ENCODE assay signal across 10 cellular contexts in genomic region chr20:37543828-37544227, GRCh38. TPM values are rescaled to one million over a fixed set of nuclear protein-coding genes. Genes with fewer than 3 reads are reported as not detected.
A peak's percentile ranks its signal among the peaks of the same experiment; 100 is the strongest.
DNase-seq lines count a peak whose midpoint lies in the region; ATAC-seq, FAIRE-seq and TF ChIP-seq lines count a peak whose summit lies in the region.
"Had no signal": no experiment of that assay in that cellular context is flagged by ENCODE, and none has a peak within 500 bp of the region (broad histone marks: within the 10 kb centered on the region; RNA-seq: fewer than 3 reads in every experiment).

No MANE protein-coding gene starts in this region.

- no peak overlapping the region for H3K4me3 Mint-ChIP-seq in glutamatergic neuron (ENCODE audit: unreplicated experiment)

- no peaks in the 10 kb centered on the region for H3K27me3 ChIP-seq in BJ (ENCODE audit: control insufficient read depth, insufficient read depth, low read length)

- peaks cover 14% of the 10 kb centered on the region for H3K4me1 Mint-ChIP-seq in glutamatergic neuron (ENCODE audit: low read depth, unreplicated experiment)

- peak overlapping the region; percentile 6 for H3K27ac Mint-ChIP-seq in glutamatergic neuron (ENCODE audit: unreplicated experiment)

- H3K4me3 ChIP-seq in BJ (ENCODE audit: low read depth, low read length), result no peak overlapping the region

- CTCF ChIA-PET in BJ (lab: Yijun Ruan, JAX), result interaction anchor here (0.6 to 1.7 kb wide), 9 partner anchors 10 to 352 kb away, joined by 3 to 5 read pairs (median 4); no protein-coding TSS in a partner anchor

- FAIRE-seq in TTC549 (lab: Jason Lieb, UNC) (peak; percentile 60), frontal cortex (lab: Jason Lieb, UNC) (no peak)
- FAIRE-seq: GM12891 had no signal

- no peak for ATAC-seq in HG03196 (IDR thresholded peaks at IDR 0.05; ENCODE audit: unreplicated experiment)
- ATAC-seq in HG03469 (IDR thresholded peaks at IDR 0.05; ENCODE audit: unreplicated experiment), result no peak
- ATAC-seq in HG02610 (IDR thresholded peaks at IDR 0.05; ENCODE audit: unreplicated experiment), result no peak

- H3K9me3 Mint-ChIP-seq in glutamatergic neuron (ENCODE audit: unreplicated experiment), result no peaks in the 10 kb centered on the region

- H3K36me3 Mint-ChIP-seq in glutamatergic neuron (ENCODE audit: unreplicated experiment), result no peaks in the 10 kb centered on the region

- POLR2A ChIA-PET in BJ (lab: Charles Lee), result no interaction called here

- H3K36me3 ChIP-seq in BJ (ENCODE audit: control insufficient read depth, insufficient read depth, low read length), result no peaks in the 10 kb centered on the region

- peaks cover 1% of the 10 kb centered on the region for H3K27me3 Mint-ChIP-seq in glutamatergic neuron (ENCODE audit: unreplicated experiment)

- DNase-seq in BJ (ENCODE audit: low read depth) (no peak), HPDE6-E6E7 (ENCODE audit: extremely low spot score) (peak; percentile 85), glutamatergic neuron (no peak), frontal cortex (ENCODE audit: low spot score in 2 of 2) (no peak)
- DNase-seq: activated T-cell treated with anti-CD3 and anti-CD28 coated beads, Interleukin-2, amount 50 U/mL, for 48 hours had no signal

- peak; percentile 66 for TF ChIP-seq CTCF in BJ (IDR thresholded peaks at IDR 0.05; ENCODE audit: insufficient read depth, low read depth, low read length)
- no peak for TF ChIP-seq CTCF in glutamatergic neuron (IDR thresholded peaks at IDR 0.05; ENCODE audit: partially characterized antibody, unreplicated experiment)

RNA-seq across cellular contexts. Expression of gene BLCAP, which starts 16.2 kb away (rescaled TPM):
- polyA plus RNA-seq in BJ (2011; rRNA removed), result 98.7 and 111 TPM in 2 replicates
- 64.2 and 79.7 TPM in 2 replicates for polyA minus RNA-seq in BJ (2011; rRNA and poly(A)+ RNA removed)
- total RNA-seq in glutamatergic neuron (ENCODE audit: unreplicated experiment) (97.2 TPM), frontal cortex (98.6 TPM)

RNA-seq across cellular contexts. Expression of gene NNAT, which starts 22.8 kb away (rescaled TPM):
- not detected in 2 replicates for polyA plus RNA-seq in BJ (2011; rRNA removed)
- not detected in 2 replicates for polyA minus RNA-seq in BJ (2011; rRNA and poly(A)+ RNA removed)
- 1,047 TPM for total RNA-seq in glutamatergic neuron (ENCODE audit: unreplicated experiment)
- 367 TPM for total RNA-seq in frontal cortex
